In the genomic region with DNA sequence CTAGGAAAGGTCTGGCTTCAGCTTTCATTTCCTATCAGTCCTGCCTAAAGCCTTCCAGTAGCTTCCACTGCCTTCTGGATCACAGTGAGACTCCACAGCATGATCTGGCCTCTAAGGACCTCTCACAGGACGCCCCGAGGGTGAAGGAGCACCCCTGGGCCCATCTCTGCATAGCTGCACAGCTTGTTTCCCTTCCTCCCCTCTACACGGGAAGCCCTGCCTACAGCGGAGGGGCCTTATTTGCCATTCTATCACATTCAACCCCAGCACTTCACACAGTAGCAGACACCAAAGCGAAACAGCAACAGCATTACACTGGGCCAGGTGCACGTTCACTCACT, we compare ENCODE assay signal across 15 cellular contexts.
DNase-seq lines count a peak whose midpoint lies in the region; ATAC-seq, FAIRE-seq and TF ChIP-seq lines count a peak whose summit lies in the region.
"Had no signal": no experiment of that assay in that cellular context is flagged by ENCODE, and none has a peak within 500 bp of the region (broad histone marks: within the 10 kb centered on the region; RNA-seq: fewer than 3 reads in every experiment).

No MANE protein-coding gene starts in this region.

- no peaks in the 10 kb centered on the region for H3K9me3 ChIP-seq in pancreas

- H3K27me3 Mint-ChIP-seq in central memory CD8-positive, alpha-beta T cell: no peaks in the 10 kb centered on the region
- H3K27me3 Mint-ChIP-seq: memory B cell had no signal

- ATAC-seq in central memory CD8-positive, alpha-beta T cell (replicated peaks; ENCODE audit: extremely low read depth, poor library complexity, severe bottlenecking): peak; percentile 53
- ATAC-seq in pancreas (no peak), GM21825 (IDR thresholded peaks at IDR 0.05; ENCODE audit: unreplicated experiment) (no peak), HG03280 (IDR thresholded peaks at IDR 0.05; ENCODE audit: unreplicated experiment) (no peak)
- ATAC-seq: activated T-cell treated with anti-CD3 and anti-CD28 coated beads, Interleukin-2, amount 50 U/mL, for 72 hours had no signal

- H3K4me3 ChIP-seq in HFF-Myc (replicated peaks; ENCODE audit: low read depth, low read length) (peak overlapping the region; percentile 82), pancreas (peak overlapping the region in 1 of 4 donors; percentile 73)

- intact Hi-C loops in pancreas (cut with DNase I): no loop called here

- H3K27ac ChIP-seq in pancreas: peak overlapping the region in 3 of 4 donors; percentile 42 to 81 (median 49)
- H3K27ac ChIP-seq: epithelial cell of prostate had no signal

- TF ChIP-seq CTCF in HFF-Myc (IDR thresholded peaks at IDR 0.05; ENCODE audit: low read depth, low read length, missing control alignments) (no peak), pancreas (IDR thresholded peaks at IDR 0.05) (no peak)

- peak overlapping the region; percentile 47 for H3K27ac Mint-ChIP-seq in central memory CD8-positive, alpha-beta T cell (ENCODE audit: low read depth)
- H3K27ac Mint-ChIP-seq: activated T-cell treated with anti-CD3 and anti-CD28 coated beads, Interleukin-2, amount 50 U/mL, for 72 hours; memory B cell had no signal

- H3K4me1 ChIP-seq in pancreas: peaks cover 0 to 16% (median 10%) of the 10 kb centered on the region in 3 donors

- no peak for FAIRE-seq in pancreas (lab: Jason Lieb, UNC)

- H3K4me1 Mint-ChIP-seq in central memory CD8-positive, alpha-beta T cell: peaks cover 52% of the 10 kb centered on the region

- 85 to 91% methylated on average over 6 of the region's 6 CpGs for WGBS in pancreas, 2 donors

- DNase-seq in COLO668 (lab: John Stamatoyannopoulos, UW; ENCODE audit: unreplicated experiment) (peak; percentile 13), HFF-Myc (ENCODE audit: extremely low read depth, low read depth) (no peak), pancreas (no peak), OCI-M1 (lab: John Stamatoyannopoulos, UW) (no peak), CD1c-positive myeloid dendritic cell (ENCODE audit: extremely low spot score) (no peak)
- DNase-seq in central memory CD8-positive, alpha-beta T cell (ENCODE audit: low spot score in 2 of 2): no peak
- DNase-seq: activated CD4-positive, CD25-positive, alpha-beta regulatory T cell; activated T-cell treated with anti-CD3 and anti-CD28 coated beads, Interleukin-2, amount 50 U/mL, for 72 hours; DMS 273 treated with DMSO at 0.1 percent for 48 hours; NCI-H446; SIG-M5 had no signal

- H3K36me3 Mint-ChIP-seq in central memory CD8-positive, alpha-beta T cell (ENCODE audit: insufficient read depth): peaks cover 2% of the 10 kb centered on the region
- H3K36me3 Mint-ChIP-seq: memory B cell had no signal

- no peaks in the 10 kb centered on the region for H3K9me3 Mint-ChIP-seq in central memory CD8-positive, alpha-beta T cell
- H3K9me3 Mint-ChIP-seq: activated T-cell treated with anti-CD3 and anti-CD28 coated beads, Interleukin-2, amount 50 U/mL, for 72 hours; memory B cell had no signal

- H3K4me3 Mint-ChIP-seq in central memory CD8-positive, alpha-beta T cell: peak overlapping the region; percentile 33
- H3K4me3 Mint-ChIP-seq: memory B cell had no signal

- H3K36me3 ChIP-seq in pancreas: no peaks in the 10 kb centered on the region

- no peaks in the 10 kb centered on the region for H3K27me3 ChIP-seq in pancreas
